ENCODE assay signal across 28 cellular contexts in the genomic region with DNA sequence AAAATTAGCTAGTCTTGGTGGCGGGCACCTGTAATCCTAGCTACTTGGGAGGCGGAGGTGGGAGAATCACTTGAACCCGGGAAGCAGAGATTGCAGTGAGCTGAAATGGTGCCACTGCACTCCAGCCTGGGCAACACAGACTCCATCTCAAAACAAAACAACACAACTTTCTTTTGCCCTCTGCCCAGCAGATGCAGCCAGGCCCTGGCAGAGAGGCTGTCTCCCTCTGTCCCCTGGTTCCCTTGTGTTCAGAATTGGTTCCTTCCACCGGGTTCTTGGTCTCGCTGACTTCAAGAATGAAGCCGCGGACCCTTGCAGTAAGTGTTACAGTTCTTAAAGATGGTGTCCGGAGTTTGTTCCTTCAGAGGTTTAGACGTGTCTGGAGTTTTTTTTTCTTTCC.
"Had no signal": no experiment of that assay in that cellular context is flagged by ENCODE, and none has a peak within 500 bp of the region (broad histone marks: within the 10 kb centered on the region; RNA-seq: fewer than 3 reads in every experiment).

No MANE protein-coding gene starts in this region.

- DNase-seq: activated CD4-positive, alpha-beta memory T cell treated with anti-CD3 and anti-CD28 coated beads, Interleukin-2, amount 10 ng/mL, durations not matched to agents 7 days and 5 days; activated CD4-positive, alpha-beta T cell treated with anti-CD3 and anti-CD28 coated beads for 1 hour; activated CD4-positive, alpha-beta T cell treated with anti-CD3 and anti-CD28 coated beads for 4 hours; activated CD4-positive, alpha-beta T cell treated with anti-CD3 and anti-CD28 coated beads, Interleukin-2, amount 10 ng/mL, durations not matched to agents 7 days and 5 days; activated CD4-positive, alpha-beta T cell treated with anti-CD3 and anti-CD28 coated beads, Interleukin-2, amount 50 U/mL, for 4 hours; activated effector memory CD4-positive, alpha-beta T cell treated with anti-CD3 and anti-CD28 coated beads, Interleukin-2, amount 50 U/mL, for 16 hours; activated naive CD4-positive, alpha-beta T cell treated with anti-CD3 and anti-CD28 coated beads for 36 hours; activated naive CD8-positive, alpha-beta T cell treated with anti-CD3 and anti-CD28 coated beads for 36 hours; activated naive CD8-positive, alpha-beta T cell treated with anti-CD3 and anti-CD28 coated beads, Interleukin-2, amount 50 U/mL, for 24 hours; activated T-cell treated with anti-CD3 and anti-CD28 coated beads, Interleukin-2, amount 50 U/mL, for 1 hour; activated T-cell treated with anti-CD3 and anti-CD28 coated beads, Interleukin-2, amount 50 U/mL, for 48 hours; amygdala; aorta; body of pancreas; central memory CD4-positive, alpha-beta T cell; cerebellar nuclear complex; cortex of kidney; dermis blood vessel endothelial cell; effector CD4-positive, alpha-beta T cell; effector memory CD8-positive, alpha-beta T cell; erythroblast; foreskin keratinocyte; gastrocnemius medialis; glutamatergic neuron; T-helper 2 cell had no signal

- H3K4me3 ChIP-seq: adrenal gland, body of pancreas, esophagus muscularis mucosa, gastrocnemius medialis had no signal

- H3K27ac ChIP-seq: adrenal gland, body of pancreas, esophagus muscularis mucosa, foreskin keratinocyte, gastrocnemius medialis had no signal

- H3K27me3 ChIP-seq: adrenal gland, body of pancreas had no signal

- ATAC-seq: activated naive CD8-positive, alpha-beta T cell treated with anti-CD3 and anti-CD28 coated beads, Interleukin-2, amount 50 U/mL, for 24 hours; body of pancreas; effector memory CD8-positive, alpha-beta T cell; foreskin keratinocyte; gastrocnemius medialis; WTC11 had no signal

- H3K4me1 ChIP-seq: adrenal gland, esophagus muscularis mucosa, foreskin keratinocyte, gastrocnemius medialis had no signal

- H3K36me3 ChIP-seq: adrenal gland, esophagus muscularis mucosa, gastrocnemius medialis had no signal

- H3K9me3 ChIP-seq: adrenal gland had no signal
